In the genomic region with DNA sequence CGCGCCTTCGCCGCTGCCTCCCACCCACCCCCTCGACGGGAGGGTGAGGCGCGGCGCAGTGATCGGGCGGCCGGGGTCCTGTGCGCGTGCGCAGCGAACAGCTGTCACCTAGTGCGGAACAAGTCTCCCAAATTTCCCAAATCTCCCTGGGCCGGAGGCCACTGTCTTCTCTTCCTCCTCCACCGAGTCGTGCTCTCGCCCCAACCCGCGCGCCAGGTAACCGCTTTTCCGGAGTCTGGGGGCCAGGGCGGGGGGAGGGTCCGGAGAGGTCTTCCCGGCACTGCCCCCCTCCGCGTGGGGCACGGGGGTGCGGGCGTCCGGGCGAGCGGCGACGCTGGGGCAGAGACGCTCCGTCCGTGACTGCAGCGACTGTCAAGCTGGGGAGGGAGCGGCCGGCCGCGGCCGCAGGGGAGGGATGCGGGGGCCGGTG, we compare ENCODE assay signal across 8 cellular contexts. TPM values are rescaled to one million over a fixed set of nuclear protein-coding genes. Genes with fewer than 3 reads are reported as not detected.
A peak's percentile ranks its signal among the peaks of the same experiment; 100 is the strongest.
DNase-seq lines count a peak whose midpoint lies in the region; ATAC-seq, FAIRE-seq and TF ChIP-seq lines count a peak whose summit lies in the region.

No MANE protein-coding gene starts in this region.

- peak overlapping the region; percentile 91 for H3K9ac ChIP-seq in BLaER1
- peak overlapping the region; percentile 98 for H3K9ac ChIP-seq in keratinocyte (ENCODE audit: control insufficient read depth, extremely low read depth, insufficient read depth, low read length)

- dilution Hi-C loops in keratinocyte (cut with MboI; ENCODE audit: extremely low pct_ligation_motif_present, low sequenced_read_pairs): no loop called here

- DNase-seq in astrocyte of the cerebellum (ENCODE audit: low read depth) (no peak), keratinocyte (ENCODE audit: low read depth, low spot score) (peak; percentile 54), substantia nigra (lab: John Stamatoyannopoulos, UW) (peak in 5 of 49 donors; percentile 57 to 98 (median 81)), NCI-H2081 treated with DMSO at 0.1 percent for 48 hours (lab: John Stamatoyannopoulos, UW) (no peak), EL (no peak)

- H3K4me2 ChIP-seq in BLaER1 (peak overlapping the region; percentile 93), keratinocyte (ENCODE audit: control insufficient read depth, extremely low read depth, insufficient read depth, low read depth, low read length) (peak overlapping the region; percentile 67)

- H3K9me3 ChIP-seq in BLaER1 (peaks cover 1% of the 10 kb centered on the region; the same call in 1 of the 2 replicates), keratinocyte (ENCODE audit: control insufficient read depth, low read depth, low read length) (no peaks in the 10 kb centered on the region)

- no peak for FAIRE-seq in keratinocyte (lab: Jason Lieb, UNC)

- H3K36me3 ChIP-seq in BLaER1: no peaks in the 10 kb centered on the region
- no peaks in the 10 kb centered on the region for H3K36me3 ChIP-seq in keratinocyte (ENCODE audit: control insufficient read depth in 2 of 2, extremely low read depth in 1 of 2, insufficient read depth in 2 of 2, low read length in 2 of 2)

- H3K27me3 ChIP-seq in BLaER1 (no peaks in the 10 kb centered on the region), keratinocyte (ENCODE audit: control insufficient read depth, extremely low read depth, insufficient read depth, low read length) (no peaks in the 10 kb centered on the region)

- peak; percentile 18 for ATAC-seq in GM19438 (IDR thresholded peaks at IDR 0.05; ENCODE audit: low read depth, unreplicated experiment)
- ATAC-seq in HG03439 (IDR thresholded peaks at IDR 0.05; ENCODE audit: unreplicated experiment): peak; percentile 23

- no peaks in the 10 kb centered on the region for H3K9me1 ChIP-seq in keratinocyte (ENCODE audit: control insufficient read depth, extremely low read depth, insufficient read depth, low read length)

- H3K27ac ChIP-seq in BLaER1: peak overlapping the region; percentile 97
- H3K27ac ChIP-seq in keratinocyte (ENCODE audit: control insufficient read depth, insufficient read depth, low read length): peak overlapping the region; percentile 88
- peak overlapping the region; percentile 97 for H3K27ac ChIP-seq in substantia nigra (ENCODE audit: low read depth, low read length, poor library complexity, severe bottlenecking)

- peaks cover 51% of the 10 kb centered on the region for H3K4me1 ChIP-seq in BLaER1
- peaks cover 6% of the 10 kb centered on the region for H3K4me1 ChIP-seq in keratinocyte (ENCODE audit: control insufficient read depth, extremely low read depth, insufficient read depth, low read length)

- in situ Hi-C loops in astrocyte of the cerebellum (cut with HindIII; ENCODE audit: low sequenced_read_pairs): no loop called here

- H4K20me1 ChIP-seq in BLaER1 (peaks cover 39% of the 10 kb centered on the region), keratinocyte (ENCODE audit: control insufficient read depth, extremely low read depth, insufficient read depth, low read length) (no peaks in the 10 kb centered on the region)

- peak overlapping the region; percentile 94 for H3K4me3 ChIP-seq in BLaER1
- peak overlapping the region; percentile 97 for H3K4me3 ChIP-seq in astrocyte of the cerebellum (ENCODE audit: low read depth, low read length)
- H3K4me3 ChIP-seq in keratinocyte (ENCODE audit: control insufficient read depth in 2 of 3, extremely low read depth in 1 of 3, insufficient read depth in 2 of 3, low read depth in 1 of 3, low read length in 3 of 3): peak overlapping the region; percentile 86 to 94 (median 92)

- H3K79me2 ChIP-seq in keratinocyte (ENCODE audit: control insufficient read depth, insufficient read depth, low read length): peaks cover 38% of the 10 kb centered on the region

- peak overlapping the region; percentile 82 for H2AFZ ChIP-seq in keratinocyte (ENCODE audit: control insufficient read depth, low read length)

- TF ChIP-seq CTCF in astrocyte of the cerebellum (IDR thresholded peaks at IDR 0.05; ENCODE audit: low read depth, low read length, missing control alignments): no peak
- no peak for TF ChIP-seq CTCF in keratinocyte (optimal IDR thresholded peaks at IDR 0.05 in 1 of 3, IDR thresholded peaks at IDR 0.05 in 1 of 3, conservative IDR thresholded peaks at IDR 0.05 in 1 of 3; ENCODE audit: extremely low read depth in 1 of 3, insufficient read depth in 2 of 3, low read length in 3 of 3)

RNA-seq across cellular contexts. Expression of gene KDM4C, which starts 0.2 kb away (rescaled TPM):
- 12.2 to 17.2 TPM (median 12.3 TPM) in 3 replicates for polyA plus RNA-seq in keratinocyte
- polyA plus RNA-seq in keratinocyte (2011; ENCODE audit: low read depth): 16.1 TPM
- polyA plus RNA-seq in keratinocyte (2011; cell fraction: cytosol; rRNA removed): 8.4 and 9.1 TPM in 2 replicates
- 38.3 and 39.6 TPM in 2 replicates for polyA plus RNA-seq in keratinocyte (2011; cell fraction: nucleus; rRNA removed)
- 9.1 and 12.4 TPM in 2 replicates for polyA plus RNA-seq in keratinocyte (2012; ENCODE audit: low replicate concordance)
- polyA minus RNA-seq in keratinocyte: 29.5 to 86.0 TPM (median 48.1 TPM) in 3 replicates
- 11.9 TPM for polyA minus RNA-seq in keratinocyte (2011; cell fraction: cytosol; rRNA and poly(A)+ RNA removed)
- polyA minus RNA-seq in keratinocyte (2011; cell fraction: nucleus; rRNA and poly(A)+ RNA removed): 57.7 and 111 TPM in 2 replicates
